21 cellular contexts compared by ENCODE assay signal in genomic region chr10:35924726-35925125, GRCh38.
"Had no signal": no experiment of that assay in that cellular context is flagged by ENCODE, and none has a peak within 500 bp of the region (broad histone marks: within the 10 kb centered on the region; RNA-seq: fewer than 3 reads in every experiment).

No MANE protein-coding gene starts in this region.

- H3K9me3 ChIP-seq: gastroesophageal sphincter, heart right ventricle, lower lobe of right lung, mucosa of descending colon, right atrium auricular region, thyroid gland, uterus had no signal

- H3K36me3 ChIP-seq: gastroesophageal sphincter, heart right ventricle, lower lobe of right lung, right atrium auricular region, thyroid gland, uterus had no signal

- H3K36me3 Mint-ChIP-seq: naive thymus-derived CD4-positive, alpha-beta T cell; stimulated activated naive B cell treated with anti-CD40 and anti-IgM and Interleukin-4, amounts not matched to agents 10 μg/mL and 1 μg/mL and 100 μg/mL, for 72 hours had no signal

- H3K9me3 Mint-ChIP-seq: activated naive CD8-positive, alpha-beta T cell treated with anti-CD3 and anti-CD28 coated beads, Interleukin-2, amount 50 U/mL, for 24 hours; activated T-helper 17 cell treated with anti-CD3 and anti-CD28 coated beads, Interleukin-2, amount 50 U/mL, for 72 hours; endodermal cell had no signal

- H3K27ac ChIP-seq: gastroesophageal sphincter, heart right ventricle, lower lobe of right lung, right atrium auricular region, thyroid gland, uterus had no signal

- H3K4me1 Mint-ChIP-seq: activated naive CD8-positive, alpha-beta T cell treated with anti-CD3 and anti-CD28 coated beads, Interleukin-2, amount 50 U/mL, for 24 hours; activated T-helper 17 cell treated with anti-CD3 and anti-CD28 coated beads, Interleukin-2, amount 50 U/mL, for 72 hours; naive thymus-derived CD4-positive, alpha-beta T cell; stimulated activated naive B cell treated with anti-CD40 and anti-IgM and Interleukin-4, amounts not matched to agents 10 μg/mL and 1 μg/mL and 100 μg/mL, for 72 hours had no signal

- DNase-seq: activated CD4-positive, alpha-beta T cell treated with anti-CD3 and anti-CD28 coated beads for 1 hour; activated CD4-positive, alpha-beta T cell treated with anti-CD3 and anti-CD28 coated beads, Interleukin-2, amount 50 U/mL, for 48 hours; activated naive CD4-positive, alpha-beta T cell treated with anti-CD3 and anti-CD28 coated beads for 36 hours; activated naive CD8-positive, alpha-beta T cell treated with anti-CD3 and anti-CD28 coated beads, Interleukin-2, amount 50 U/mL, for 24 hours; aorta; endodermal cell; heart right ventricle; left cardiac atrium; lower lobe of right lung; mucosa of descending colon; naive thymus-derived CD4-positive, alpha-beta T cell; stimulated activated CD4-positive, alpha-beta T cell treated with anti-CD3 and anti-CD28 coated beads, Interleukin-15, amount 100 ng/mL, for 24 hours; stimulated activated CD4-positive, alpha-beta T cell treated with anti-CD3 and anti-CD28 coated beads, Interleukin-4, amount 100 ng/mL, for 1 hour; stimulated activated naive B cell treated with anti-CD40 and anti-IgM and Interleukin-4, amounts not matched to agents 10 μg/mL and 1 μg/mL and 100 μg/mL, for 72 hours; T1000; thyroid gland; uterus had no signal

- H3K27me3 Mint-ChIP-seq: activated naive CD8-positive, alpha-beta T cell treated with anti-CD3 and anti-CD28 coated beads, Interleukin-2, amount 50 U/mL, for 24 hours; progenitor cell of endocrine pancreas; stimulated activated naive B cell treated with anti-CD40 and anti-IgM and Interleukin-4, amounts not matched to agents 10 μg/mL and 1 μg/mL and 100 μg/mL, for 72 hours had no signal

- ATAC-seq: activated naive CD8-positive, alpha-beta T cell treated with anti-CD3 and anti-CD28 coated beads, Interleukin-2, amount 50 U/mL, for 24 hours; activated T-helper 17 cell treated with anti-CD3 and anti-CD28 coated beads, Interleukin-2, amount 50 U/mL, for 72 hours; gastroesophageal sphincter; heart right ventricle; lower lobe of right lung; mucosa of descending colon; naive thymus-derived CD4-positive, alpha-beta T cell; stimulated activated naive B cell treated with anti-CD40 and anti-IgM and Interleukin-4, amounts not matched to agents 10 μg/mL and 1 μg/mL and 100 μg/mL, for 72 hours had no signal

- H3K4me3 Mint-ChIP-seq: activated naive CD4-positive, alpha-beta T cell treated with anti-CD3 and anti-CD28 coated beads for 36 hours; activated naive CD8-positive, alpha-beta T cell treated with anti-CD3 and anti-CD28 coated beads, Interleukin-2, amount 50 U/mL, for 24 hours; activated T-helper 17 cell treated with anti-CD3 and anti-CD28 coated beads, Interleukin-2, amount 50 U/mL, for 72 hours; endodermal cell; naive thymus-derived CD4-positive, alpha-beta T cell; stimulated activated naive B cell treated with anti-CD40 and anti-IgM and Interleukin-4, amounts not matched to agents 10 μg/mL and 1 μg/mL and 100 μg/mL, for 72 hours had no signal

- H3K4me1 ChIP-seq: lower lobe of right lung, thyroid gland, uterus had no signal

- H3K4me3 ChIP-seq: gastroesophageal sphincter, heart right ventricle, lower lobe of right lung, mucosa of descending colon, right atrium auricular region, thyroid gland, uterus had no signal

- H3K27ac Mint-ChIP-seq: activated naive CD4-positive, alpha-beta T cell treated with anti-CD3 and anti-CD28 coated beads for 36 hours; activated naive CD8-positive, alpha-beta T cell treated with anti-CD3 and anti-CD28 coated beads, Interleukin-2, amount 50 U/mL, for 24 hours; activated T-helper 17 cell treated with anti-CD3 and anti-CD28 coated beads, Interleukin-2, amount 50 U/mL, for 72 hours; naive thymus-derived CD4-positive, alpha-beta T cell; progenitor cell of endocrine pancreas; stimulated activated naive B cell treated with anti-CD40 and anti-IgM and Interleukin-4, amounts not matched to agents 10 μg/mL and 1 μg/mL and 100 μg/mL, for 72 hours had no signal

- H3K27me3 ChIP-seq: gastroesophageal sphincter, heart right ventricle, right atrium auricular region, thyroid gland, uterus had no signal
